Comparison of ENCODE assay signal across 10 cellular contexts in the genomic region with DNA sequence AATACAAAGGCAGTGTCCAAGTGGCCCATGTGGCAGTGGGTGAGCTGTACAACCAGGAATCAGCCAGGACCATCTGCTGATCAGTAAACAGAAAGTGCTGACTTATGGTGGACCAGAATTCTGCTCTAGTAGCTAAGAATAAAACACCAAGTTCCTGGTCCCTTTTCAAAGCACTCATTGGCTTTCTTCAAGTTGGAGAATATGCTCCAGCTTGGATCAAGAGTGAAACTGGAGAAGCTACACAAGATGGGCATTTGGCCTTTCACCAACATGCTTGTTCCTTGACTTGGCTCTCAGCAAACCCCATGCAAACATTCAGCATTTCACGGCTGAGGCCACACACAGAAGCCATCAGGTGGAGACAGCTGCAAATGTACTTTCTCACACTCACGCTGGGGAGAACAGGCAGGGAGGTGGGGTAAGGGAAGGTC. TPM values are rescaled to one million over a fixed set of nuclear protein-coding genes. Genes with fewer than 3 reads are reported as not detected.
DNase-seq lines count a peak whose midpoint lies in the region; ATAC-seq and TF ChIP-seq lines count a peak whose summit lies in the region.
"Had no signal": no experiment of that assay in that cellular context is flagged by ENCODE, and none has a peak within 500 bp of the region (broad histone marks: within the 10 kb centered on the region; RNA-seq: fewer than 3 reads in every experiment).

No MANE protein-coding gene starts in this region.

- no peaks in the 10 kb centered on the region for H4K20me1 ChIP-seq in KMS-11 (ENCODE audit: insufficient read depth)

- ATAC-seq in GM21515 (IDR thresholded peaks at IDR 0.05; ENCODE audit: unreplicated experiment): peak; percentile 51

- DNase-seq in G401 (ENCODE audit: low spot score): peak; percentile 73
- peak; percentile 37 to 78 for DNase-seq in foreskin fibroblast
- DNase-seq in GM19240 (ENCODE audit: insufficient read length, low spot score): no peak
- DNase-seq in stimulated activated CD4-positive, alpha-beta T cell treated with anti-CD3 and anti-CD28 coated beads, Interleukin-12 subunit alpha, Interleukin-12 subunit beta, amount 100 ng/mL, for 4 hours: no peak
- DNase-seq in NCI-H82 treated with DMSO at 0.1 percent for 48 hours (lab: John Stamatoyannopoulos, UW; ENCODE audit: unreplicated experiment): no peak
- DNase-seq in iPS-NIHi7 (ENCODE audit: extremely low spot score): no peak
- DNase-seq: cortex of kidney had no signal

- H3K27me3 ChIP-seq in KMS-11 (ENCODE audit: insufficient read depth, low read depth): no peaks in the 10 kb centered on the region
- H3K27me3 ChIP-seq: SJSA1 had no signal

- peak overlapping the region; percentile 62; the same call in 1 of the 2 replicates for H2AFZ ChIP-seq in KMS-11 (ENCODE audit: low read depth)

- in situ Hi-C loops in G401 (cut with HindIII; ENCODE audit: low sequenced_read_pairs): no loop called here

- H3K4me2 ChIP-seq in KMS-11: peak overlapping the region; percentile 74

- H3K4me3 ChIP-seq in KMS-11 (IDR thresholded peaks at IDR 0.05; ENCODE audit: insufficient read depth, low read depth, low read length): no peak overlapping the region
- H3K4me3 ChIP-seq in foreskin fibroblast (ENCODE audit: low read depth in 1 of 2, low read length in 2 of 2): no peak overlapping the region
- H3K4me3 ChIP-seq: SJSA1 had no signal

- peak overlapping the region; percentile 62 for H3K27ac ChIP-seq in KMS-11
- H3K27ac ChIP-seq: SJSA1 had no signal

- no peaks in the 10 kb centered on the region for H3K36me3 ChIP-seq in KMS-11 (ENCODE audit: insufficient read depth)
- H3K36me3 ChIP-seq: SJSA1 had no signal

- no peak for TF ChIP-seq CTCF in KMS-11 (conservative IDR thresholded peaks at IDR 0.05; ENCODE audit: low read depth, low read length)
- no peak for TF ChIP-seq CTCF in foreskin fibroblast (IDR thresholded peaks at IDR 0.05; ENCODE audit: low read depth, low read length)

- peak overlapping the region; percentile 28; the same call in 1 of the 2 replicates for H3K9ac ChIP-seq in KMS-11

- no peaks in the 10 kb centered on the region for H3K79me2 ChIP-seq in KMS-11 (ENCODE audit: insufficient read depth, low read depth)

- H3K4me1 ChIP-seq in KMS-11 (ENCODE audit: low read depth, poor library complexity, severe bottlenecking): peaks cover 25% of the 10 kb centered on the region

RNA-seq across cellular contexts. Expression of a gene that starts 32.1 kb away (rescaled TPM):
- not detected in 2 replicates for total RNA-seq in G401 (2014; rRNA removed; shearing (Covaris generic))

Comparison
In these comparisons a context has a peak if more than half of its experiments do, and no peak if none do; other contexts are left out.
1. DNase-seq: peak in G401 (single experiment) and foreskin fibroblast (2 of 2); none in GM19240 (single experiment), stimulated activated CD4-positive, alpha-beta T cell treated with anti-CD3 and anti-CD28 coated beads, Interleukin-12 subunit alpha, Interleukin-12 subunit beta, amount 100 ng/mL, for 4 hours (single experiment), NCI-H82 treated with DMSO at 0.1 percent for 48 hours (single experiment) and iPS-NIHi7 (single experiment).